Comparison of ENCODE assay signal across 2 cellular contexts in genomic region chr13:113169277-113170272, GRCh38.
TF ChIP-seq lines count a peak whose summit lies in the region.

No MANE protein-coding gene starts in this region.

TF ChIP-seq in K562, 482 proteins besides CTCF, POLR2A, EP300 and RAD21:
- no peak for TF ChIP-seq HDAC6 (IDR thresholded peaks at IDR 0.05; ENCODE audit: low read depth, low read length)
- TF ChIP-seq SPI1 (IDR thresholded peaks at IDR 0.05; ENCODE audit: borderline replicate concordance, low read depth, low read length) = peak; percentile 85
- TF ChIP-seq ZNF511 (CRISPR knock-in tag; IDR thresholded peaks at IDR 0.05) = no peak
TF ChIP-seq in K562: peak in this region for 1.

TF ChIP-seq in GM23338, 12 proteins besides CTCF, POLR2A, EP300 and RAD21:
- TF ChIP-seq ZNF462 (CRISPR knock-in tag; IDR thresholded peaks at IDR 0.05) (no peak), NANOG (IDR thresholded peaks at IDR 0.05; ENCODE audit: borderline replicate concordance) (no peak), ZNF114 (CRISPR knock-in tag; IDR thresholded peaks at IDR 0.05) (no peak), REST (IDR thresholded peaks at IDR 0.05; ENCODE audit: unreplicated experiment) (no peak), EZH2phosphoT487 (IDR thresholded peaks at IDR 0.05; ENCODE audit: unreplicated experiment) (no peak), CREB1 (CRISPR knock-in tag; IDR thresholded peaks at IDR 0.05; ENCODE audit: low read depth) (no peak), JUNB (IDR thresholded peaks at IDR 0.05; ENCODE audit: unreplicated experiment) (no peak), EZH2 (IDR thresholded peaks at IDR 0.05; ENCODE audit: low read depth, unreplicated experiment) (no peak), ZNF331 (CRISPR knock-in tag; IDR thresholded peaks at IDR 0.05; ENCODE audit: low read depth) (no peak), ETS1 (IDR thresholded peaks at IDR 0.05) (no peak), STAT1 (IDR thresholded peaks at IDR 0.05; ENCODE audit: unreplicated experiment) (no peak), POLR2AphosphoS5 (IDR thresholded peaks at IDR 0.05; ENCODE audit: low read depth) (no peak)
TF ChIP-seq in GM23338: peak in this region for 0.
